8 cellular contexts compared by ENCODE assay signal in the genomic region with DNA sequence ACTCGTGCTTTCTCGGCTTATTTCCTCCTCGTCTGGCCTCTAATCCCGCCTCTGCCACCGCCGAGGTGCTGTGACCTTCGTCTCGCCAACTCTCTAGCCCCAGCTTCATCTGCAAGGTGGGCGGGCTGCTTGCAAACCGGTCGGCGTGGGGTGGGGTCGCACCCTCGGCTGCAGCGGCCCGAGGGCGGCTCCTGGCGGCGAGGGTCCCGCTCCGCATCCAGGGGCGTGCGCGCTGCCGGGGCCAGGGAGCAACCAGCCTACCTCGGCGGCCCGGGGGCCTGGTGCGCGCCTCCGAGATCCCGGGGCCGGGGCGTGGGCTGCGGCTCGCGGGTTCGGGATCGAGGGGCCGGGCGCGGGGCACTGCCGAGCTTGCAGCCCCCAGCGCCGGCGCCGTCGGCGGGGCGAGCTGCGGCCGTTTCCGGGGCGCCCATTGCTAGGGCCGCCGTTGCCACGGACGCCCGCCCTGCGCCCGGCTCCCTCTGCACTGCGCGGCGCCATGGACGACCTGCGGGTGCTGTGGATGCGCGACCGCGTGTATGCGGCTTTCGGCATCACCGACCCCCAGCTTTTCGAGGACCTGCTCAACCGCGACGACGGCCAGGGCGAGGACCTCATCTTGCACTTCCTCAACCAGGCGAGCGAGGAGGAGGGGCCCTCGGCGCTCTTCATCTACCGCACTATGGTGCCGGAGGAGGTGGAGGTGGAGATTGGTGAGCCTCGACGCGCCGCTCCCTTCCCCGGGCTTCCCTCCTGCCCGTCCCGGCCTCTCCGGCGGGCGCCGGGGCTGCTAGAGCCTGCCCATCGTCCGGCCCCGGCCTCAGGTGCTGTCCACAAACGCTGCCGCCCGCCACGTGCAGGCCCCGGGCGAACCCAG. TPM values are rescaled to one million over a fixed set of nuclear protein-coding genes. Genes with fewer than 3 reads are reported as not detected.
DNase-seq lines count a peak whose midpoint lies in the region; ATAC-seq and TF ChIP-seq lines count a peak whose summit lies in the region.

A gene with protein sequence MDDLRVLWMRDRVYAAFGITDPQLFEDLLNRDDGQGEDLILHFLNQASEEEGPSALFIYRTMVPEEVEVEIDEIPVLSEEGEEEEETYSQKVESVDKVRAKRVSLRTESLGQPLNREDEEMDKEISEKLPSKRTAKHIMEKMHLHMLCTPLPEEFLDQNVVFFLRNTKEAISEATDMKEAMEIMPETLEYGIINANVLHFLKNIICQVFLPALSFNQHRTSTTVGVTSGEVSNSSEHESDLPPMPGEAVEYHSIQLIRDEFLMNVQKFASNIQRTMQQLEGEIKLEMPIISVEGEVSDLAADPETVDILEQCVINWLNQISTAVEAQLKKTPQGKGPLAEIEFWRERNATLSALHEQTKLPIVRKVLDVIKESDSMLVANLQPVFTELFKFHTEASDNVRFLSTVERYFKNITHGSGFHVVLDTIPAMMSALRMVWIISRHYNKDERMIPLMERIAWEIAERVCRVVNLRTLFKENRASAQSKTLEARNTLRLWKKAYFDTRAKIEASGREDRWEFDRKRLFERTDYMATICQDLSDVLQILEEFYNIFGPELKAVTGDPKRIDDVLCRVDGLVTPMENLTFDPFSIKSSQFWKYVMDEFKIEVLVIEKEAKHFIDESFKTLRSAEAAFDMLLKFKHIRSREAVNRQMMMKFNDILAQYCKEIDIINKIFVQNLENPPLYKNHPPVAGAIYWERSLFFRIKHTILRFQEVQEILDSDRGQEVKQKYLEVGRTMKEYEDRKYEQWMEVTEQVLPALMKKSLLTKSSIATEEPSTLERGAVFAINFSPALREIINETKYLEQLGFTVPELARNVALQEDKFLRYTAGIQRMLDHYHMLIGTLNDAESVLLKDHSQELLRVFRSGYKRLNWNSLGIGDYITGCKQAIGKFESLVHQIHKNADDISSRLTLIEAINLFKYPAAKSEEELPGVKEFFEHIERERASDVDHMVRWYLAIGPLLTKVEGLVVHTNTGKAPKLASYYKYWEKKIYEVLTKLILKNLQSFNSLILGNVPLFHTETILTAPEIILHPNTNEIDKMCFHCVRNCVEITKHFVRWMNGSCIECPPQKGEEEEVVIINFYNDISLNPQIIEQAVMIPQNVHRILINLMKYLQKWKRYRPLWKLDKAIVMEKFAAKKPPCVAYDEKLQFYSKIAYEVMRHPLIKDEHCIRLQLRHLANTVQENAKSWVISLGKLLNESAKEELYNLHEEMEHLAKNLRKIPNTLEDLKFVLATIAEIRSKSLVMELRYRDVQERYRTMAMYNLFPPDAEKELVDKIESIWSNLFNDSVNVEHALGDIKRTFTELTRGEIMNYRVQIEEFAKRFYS (N-terminal part only) (plus strand): TSS at position 461 of the 874 bp plus-strand sequence. CDS start 36 bp downstream, at position 497.

- ATAC-seq in GM21381 (IDR thresholded peaks at IDR 0.05; ENCODE audit: unreplicated experiment): peak; percentile 74
- ATAC-seq in gastrocnemius medialis: no peak

- no peak within 1 kb of the TSS for H3K27ac ChIP-seq in gastrocnemius medialis

- DNase-seq in DMS153 (lab: John Stamatoyannopoulos, UW): peak; percentile 26
- DNase-seq in NCI-H1105 treated with DMSO at 0.1 percent for 48 hours (lab: John Stamatoyannopoulos, UW): peak; percentile 76
- peak; percentile 51 for DNase-seq in activated T-cell treated with anti-CD3 and anti-CD28 coated beads, Interleukin-2, amount 50 U/mL, for 1 hour
- DNase-seq in glomerular visceral epithelial cell (ENCODE audit: extremely low spot score): peak; percentile 8
- peak; percentile 76 for DNase-seq in progenitor cell of endocrine pancreas (ENCODE audit: low spot score, unreplicated experiment)
- no peak for DNase-seq in ureter (ENCODE audit: low spot score)
- no peak for DNase-seq in gastrocnemius medialis

- peak within 1 kb of the TSS; percentile 49 for H3K27ac Mint-ChIP-seq in progenitor cell of endocrine pancreas

- no peaks in the 10 kb centered on the region for H3K9me3 ChIP-seq in gastrocnemius medialis

- TF ChIP-seq CTCF in progenitor cell of endocrine pancreas (IDR thresholded peaks at IDR 0.05; ENCODE audit: unreplicated experiment): peak; percentile 73
- no peak for TF ChIP-seq CTCF in gastrocnemius medialis (IDR thresholded peaks at IDR 0.05 in 4 of 5, conservative IDR thresholded peaks at IDR 0.05 in 1 of 5)

- H3K4me1 ChIP-seq in gastrocnemius medialis: no peaks in the 10 kb centered on the region

- in situ Hi-C loops in gastrocnemius medialis (cut with MboI; ENCODE audit: low sequenced_read_pairs in 4 of 4): no loop called here

- peaks cover 15% of the 10 kb centered on the region for H3K27me3 Mint-ChIP-seq in progenitor cell of endocrine pancreas

- H3K4me1 Mint-ChIP-seq in progenitor cell of endocrine pancreas (ENCODE audit: low read depth): peaks cover 3% of the 10 kb centered on the region

- peaks cover 11 to 24% (median 14%) of the 10 kb centered on the region in 3 donors for H3K27me3 ChIP-seq in gastrocnemius medialis

- H3K36me3 ChIP-seq in gastrocnemius medialis: peaks cover 0 to 11% of the 10 kb centered on the region in 2 donors

- H3K9me3 Mint-ChIP-seq in progenitor cell of endocrine pancreas (ENCODE audit: low read depth): no peaks in the 10 kb centered on the region

- peaks cover 8% of the 10 kb centered on the region for H3K36me3 Mint-ChIP-seq in progenitor cell of endocrine pancreas (ENCODE audit: insufficient read depth)

- TF ChIP-seq POLR2A in gastrocnemius medialis (IDR thresholded peaks at IDR 0.05): no peak

- H3K4me3 ChIP-seq in gastrocnemius medialis: peak within 1 kb of the TSS in 2 of 4 donors; percentile 14 to 19

- intact Hi-C loops in gastrocnemius medialis (cut with DNase I; ENCODE audit: low total_unique reads): no loop called here

- H3K4me3 Mint-ChIP-seq in progenitor cell of endocrine pancreas (ENCODE audit: low read depth): peak within 1 kb of the TSS; percentile 76

RNA-seq across cellular contexts. Expression of the gene that starts here (rescaled TPM):
- total RNA-seq in progenitor cell of endocrine pancreas: 0.47 and 1.0 TPM in 2 replicates
- 0.60 TPM for total RNA-seq in ureter
- total RNA-seq in gastrocnemius medialis: under 1 TPM in 2 of 4 donors, not detected in 2; 0.18 to 0.65 TPM

Comparison
In these comparisons a context has a peak if more than half of its experiments do, and no peak if none do; other contexts are left out.
1. DNase-seq: peak in DMS153 (single experiment), NCI-H1105 treated with DMSO at 0.1 percent for 48 hours (single experiment), activated T-cell treated with anti-CD3 and anti-CD28 coated beads, Interleukin-2, amount 50 U/mL, for 1 hour (single experiment), glomerular visceral epithelial cell (single experiment) and progenitor cell of endocrine pancreas (single experiment); none in ureter (single experiment) and gastrocnemius medialis (0 of 2).